In the genomic region with DNA sequence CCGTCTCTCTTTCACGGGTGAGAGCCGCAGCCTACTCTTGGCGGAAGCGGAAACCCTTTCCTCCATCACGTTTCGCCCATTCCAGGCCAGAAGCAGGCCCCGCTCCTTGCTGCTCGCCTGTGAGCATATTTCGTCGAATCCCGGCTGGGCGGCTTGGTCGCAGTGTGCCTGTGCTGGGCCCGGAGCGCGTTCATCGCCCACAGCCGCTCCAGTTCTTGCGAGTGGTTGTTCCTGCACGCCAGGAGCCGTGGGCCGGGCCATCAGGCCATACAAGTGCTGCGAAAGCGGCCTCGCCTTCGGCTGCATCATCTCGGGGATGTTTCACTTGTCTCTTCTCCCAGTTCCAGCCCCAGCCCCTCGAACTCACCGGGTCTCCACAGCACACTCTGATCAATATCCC, we compare ENCODE assay signal across 1 cellular context.
TF ChIP-seq lines count a peak whose summit lies in the region.

No MANE protein-coding gene starts in this region.

TF ChIP-seq in WTC11, 78 proteins besides CTCF, POLR2A, EP300 and RAD21 (continued from another document):
- TF ChIP-seq, protein P1, sequence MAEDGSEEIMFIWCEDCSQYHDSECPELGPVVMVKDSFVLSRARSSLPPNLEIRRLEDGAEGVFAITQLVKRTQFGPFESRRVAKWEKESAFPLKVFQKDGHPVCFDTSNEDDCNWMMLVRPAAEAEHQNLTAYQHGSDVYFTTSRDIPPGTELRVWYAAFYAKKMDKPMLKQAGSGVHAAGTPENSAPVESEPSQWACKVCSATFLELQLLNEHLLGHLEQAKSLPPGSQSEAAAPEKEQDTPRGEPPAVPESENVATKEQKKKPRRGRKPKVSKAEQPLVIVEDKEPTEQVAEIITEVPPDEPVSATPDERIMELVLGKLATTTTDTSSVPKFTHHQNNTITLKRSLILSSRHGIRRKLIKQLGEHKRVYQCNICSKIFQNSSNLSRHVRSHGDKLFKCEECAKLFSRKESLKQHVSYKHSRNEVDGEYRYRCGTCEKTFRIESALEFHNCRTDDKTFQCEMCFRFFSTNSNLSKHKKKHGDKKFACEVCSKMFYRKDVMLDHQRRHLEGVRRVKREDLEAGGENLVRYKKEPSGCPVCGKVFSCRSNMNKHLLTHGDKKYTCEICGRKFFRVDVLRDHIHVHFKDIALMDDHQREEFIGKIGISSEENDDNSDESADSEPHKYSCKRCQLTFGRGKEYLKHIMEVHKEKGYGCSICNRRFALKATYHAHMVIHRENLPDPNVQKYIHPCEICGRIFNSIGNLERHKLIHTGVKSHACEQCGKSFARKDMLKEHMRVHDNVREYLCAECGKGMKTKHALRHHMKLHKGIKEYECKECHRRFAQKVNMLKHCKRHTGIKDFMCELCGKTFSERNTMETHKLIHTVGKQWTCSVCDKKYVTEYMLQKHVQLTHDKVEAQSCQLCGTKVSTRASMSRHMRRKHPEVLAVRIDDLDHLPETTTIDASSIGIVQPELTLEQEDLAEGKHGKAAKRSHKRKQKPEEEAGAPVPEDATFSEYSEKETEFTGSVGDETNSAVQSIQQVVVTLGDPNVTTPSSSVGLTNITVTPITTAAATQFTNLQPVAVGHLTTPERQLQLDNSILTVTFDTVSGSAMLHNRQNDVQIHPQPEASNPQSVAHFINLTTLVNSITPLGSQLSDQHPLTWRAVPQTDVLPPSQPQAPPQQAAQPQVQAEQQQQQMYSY (CRISPR knock-in tag; IDR thresholded peaks at IDR 0.05), result no peak
- TF ChIP-seq ZMAT4 (CRISPR knock-in tag; IDR thresholded peaks at IDR 0.05) (no peak), E2F5 (CRISPR knock-in tag; IDR thresholded peaks at IDR 0.05) (no peak), KAT7 (CRISPR knock-in tag; IDR thresholded peaks at IDR 0.05; ENCODE audit: borderline replicate concordance) (no peak), ETV6 (CRISPR knock-in tag; IDR thresholded peaks at IDR 0.05) (no peak), SP1 (CRISPR knock-in tag; conservative IDR thresholded peaks at IDR 0.05) (no peak)
